ENCODE assay signal across 9 cellular contexts in the genomic region with DNA sequence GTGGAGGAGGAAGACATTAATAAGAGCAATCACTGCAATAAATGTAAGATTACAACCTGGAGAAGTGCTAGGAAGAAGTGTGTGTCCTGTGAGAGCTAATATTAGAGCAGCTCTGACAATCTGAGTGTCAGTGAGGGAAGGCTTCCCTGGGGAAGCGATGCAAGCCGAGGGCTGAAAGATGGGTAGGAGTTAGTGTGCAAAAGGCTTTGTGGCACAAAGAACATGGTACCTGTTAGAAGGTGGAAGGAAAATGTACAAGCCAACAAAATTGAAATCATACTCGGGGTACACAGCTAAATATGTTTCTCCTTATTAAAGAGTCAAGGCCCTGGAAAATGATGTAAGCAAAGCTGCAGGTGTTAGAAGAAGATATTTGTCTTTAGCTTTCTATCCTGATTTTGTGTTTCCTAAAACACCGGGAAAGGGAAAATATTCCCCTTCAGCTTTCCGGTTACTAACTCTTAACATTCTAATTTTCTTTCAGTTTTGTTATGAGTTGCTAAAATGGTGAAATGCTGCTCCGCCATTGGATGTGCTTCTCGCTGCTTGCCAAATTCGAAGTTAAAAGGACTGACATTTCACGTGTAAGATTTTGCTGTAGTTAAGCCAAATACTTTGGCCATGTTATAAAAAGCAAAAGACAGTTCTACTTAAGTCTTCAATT. TPM values are rescaled to one million over a fixed set of nuclear protein-coding genes. Genes with fewer than 3 reads are reported as not detected.
DNase-seq lines count a peak whose midpoint lies in the region; ATAC-seq, FAIRE-seq and TF ChIP-seq lines count a peak whose summit lies in the region.
"Had no signal": no experiment of that assay in that cellular context is flagged by ENCODE, and none has a peak within 500 bp of the region (broad histone marks: within the 10 kb centered on the region; RNA-seq: fewer than 3 reads in every experiment).

No MANE protein-coding gene starts in this region.

- H3K27ac ChIP-seq in neural progenitor cell, result no peak overlapping the region

- no peaks in the 10 kb centered on the region for H4K20me1 ChIP-seq in neural progenitor cell (ENCODE audit: low read depth)

- peak overlapping the region; percentile 94 for H3K9ac ChIP-seq in endocrine pancreas (ENCODE audit: control insufficient read depth, insufficient read depth, low read length)
- H3K9ac ChIP-seq in neural progenitor cell, result peak overlapping the region; percentile 55

- peak overlapping the region; percentile 90 for H2AFZ ChIP-seq in neural progenitor cell (replicated peaks)

- TF ChIP-seq CTCF in GM10266 (IDR thresholded peaks at IDR 0.05; ENCODE audit: control insufficient read depth, insufficient read depth, low read depth, missing control alignments), result no peak
- no peak for TF ChIP-seq CTCF in neural progenitor cell (IDR thresholded peaks at IDR 0.05)

- FAIRE-seq in H54 (lab: Jason Lieb, UNC), result peak; percentile 60

- H3K27me3 Mint-ChIP-seq in neural progenitor cell (ENCODE audit: insufficient read depth, low read depth), result peaks cover 1% of the 10 kb centered on the region

- TF ChIP-seq POLR2A in H54 (IDR thresholded peaks at IDR 0.05; ENCODE audit: low read depth, low read length), result no peak

- H3K9me3 ChIP-seq in endocrine pancreas (ENCODE audit: control insufficient read depth, low read length) (no peaks in the 10 kb centered on the region), neural progenitor cell (ENCODE audit: low read depth) (no peaks in the 10 kb centered on the region)

- peak overlapping the region; percentile 64 for H3K27ac Mint-ChIP-seq in neural progenitor cell

- H3K4me2 ChIP-seq in neural progenitor cell, result peak overlapping the region; percentile 91

- H3K4me3 Mint-ChIP-seq in neural progenitor cell, result peak overlapping the region; percentile 93

- no peaks in the 10 kb centered on the region for H3K27me3 ChIP-seq in endocrine pancreas (ENCODE audit: control insufficient read depth, insufficient read depth, low read length)
- no peaks in the 10 kb centered on the region for H3K27me3 ChIP-seq in neural progenitor cell

- H3K36me3 Mint-ChIP-seq in neural progenitor cell, result peaks cover 28% of the 10 kb centered on the region

- peaks cover 15% of the 10 kb centered on the region for H3K4me1 Mint-ChIP-seq in neural progenitor cell

- peaks cover 4% of the 10 kb centered on the region for H3K9me3 Mint-ChIP-seq in neural progenitor cell

- DNase-seq in GM10266 (ENCODE audit: extremely low spot score) (peak; percentile 22), H54 (ENCODE audit: insufficient read length, low spot score) (no peak), RPMI8226 (peak; percentile 12), neural progenitor cell (ENCODE audit: low spot score) (peak; percentile 4), NCI-H345 treated with DMSO at 0.1 percent for 48 hours (lab: John Stamatoyannopoulos, UW; ENCODE audit: unreplicated experiment) (no peak)
- DNase-seq in activated CD4-positive, CD25-positive, alpha-beta regulatory T cell treated with anti-CD3 and anti-CD28 coated beads, Interleukin-2, amount 50 U/mL, for 72 hours, result no peak

- H3F3A ChIP-seq in neural progenitor cell (ENCODE audit: low read depth), result peaks cover 4% of the 10 kb centered on the region

- peak overlapping the region; percentile 98 for H3K4me3 ChIP-seq in endocrine pancreas (ENCODE audit: control insufficient read depth, insufficient read depth, low read length)
- peak overlapping the region; percentile 67 for H3K4me3 ChIP-seq in neural progenitor cell

- peaks cover 61% of the 10 kb centered on the region for H3K79me2 ChIP-seq in neural progenitor cell (ENCODE audit: low read depth)

- H3K36me3 ChIP-seq in endocrine pancreas (ENCODE audit: control insufficient read depth, insufficient read depth, low read length) (no peaks in the 10 kb centered on the region), neural progenitor cell (peaks cover 8% of the 10 kb centered on the region)

- peaks cover 26% of the 10 kb centered on the region for H3K4me1 ChIP-seq in endocrine pancreas (ENCODE audit: control insufficient read depth, insufficient read depth, low read length)
- peaks cover 14% of the 10 kb centered on the region for H3K4me1 ChIP-seq in neural progenitor cell

- no peak for ATAC-seq in HG02970 (IDR thresholded peaks at IDR 0.05; ENCODE audit: low FRiP score, unreplicated experiment)

RNA-seq across cellular contexts. Expression of a gene that starts 0.8 kb away (rescaled TPM):
- total RNA-seq in neural progenitor cell (ENCODE audit: low replicate concordance), result 25.3 and 30.6 TPM in 2 replicates

RNA-seq across cellular contexts. Expression of a gene that starts 0.9 kb away (rescaled TPM):
- 13.4 and 33.4 TPM in 2 replicates for total RNA-seq in neural progenitor cell (ENCODE audit: low replicate concordance)

RNA-seq across cellular contexts. Expression of a gene that starts 40.8 kb away (rescaled TPM):
- not detected in 2 replicates for total RNA-seq in neural progenitor cell (ENCODE audit: low replicate concordance)
- total RNA-seq: activated CD8-positive, alpha-beta memory T cell treated with anti-CD3 and anti-CD28 coated beads for 36 hours had no signal

Comparison
In these comparisons a context has a peak if more than half of its experiments do, and no peak if none do; other contexts are left out.
1. DNase-seq: peak in GM10266 (single experiment), RPMI8226 (single experiment) and neural progenitor cell (single experiment); none in H54 (single experiment), activated CD4-positive, CD25-positive, alpha-beta regulatory T cell treated with anti-CD3 and anti-CD28 coated beads, Interleukin-2, amount 50 U/mL, for 72 hours (single experiment) and NCI-H345 treated with DMSO at 0.1 percent for 48 hours (single experiment).